In genomic region chr3:16887130-16887529, GRCh38 we compare ENCODE assay signal across 15 cellular contexts. TPM values are rescaled to one million over a fixed set of nuclear protein-coding genes. Genes with fewer than 3 reads are reported as not detected.
A peak's percentile ranks its signal among the peaks of the same experiment; 100 is the strongest.
DNase-seq lines count a peak whose midpoint lies in the region; ATAC-seq and TF ChIP-seq lines count a peak whose summit lies in the region.
"Had no signal": no experiment of that assay in that cellular context is flagged by ENCODE, and none has a peak within 500 bp of the region (broad histone marks: within the 10 kb centered on the region; RNA-seq: fewer than 3 reads in every experiment).

No MANE protein-coding gene starts in this region.

- ATAC-seq in psoas muscle (no peak), GM18505 (IDR thresholded peaks at IDR 0.05; ENCODE audit: unreplicated experiment) (no peak), HG02885 (IDR thresholded peaks at IDR 0.05; ENCODE audit: poor library complexity, unreplicated experiment) (no peak)
- ATAC-seq: A549, SK-N-SH treated with all-trans-retinoic acid at 6 μM for 48 hours had no signal

- peak overlapping the region; percentile 87 for H3K27ac ChIP-seq in KOPT-K1 (ENCODE audit: low read depth, low read length, poor library complexity, severe bottlenecking)
- peak overlapping the region; percentile 99 for H3K27ac ChIP-seq in psoas muscle
- H3K27ac ChIP-seq: A549 had no signal

- POLR2A ChIA-PET in activated CD4-positive, alpha-beta T cell treated with anti-CD3 and anti-CD28 coated beads, Interleukin-2, amount 10 ng/mL, durations not matched to agents 7 days and 5 days (lab: Charles Lee): no interaction called here

- WGBS in psoas muscle, 3 donors: 94 to 98% (median 97%) methylated on average over 1 of the region's 1 CpG

- no peak for TF ChIP-seq CTCF in psoas muscle (IDR thresholded peaks at IDR 0.05)

- H3K27me3 Mint-ChIP-seq in activated CD4-positive, alpha-beta T cell treated with anti-CD3 and anti-CD28 coated beads, Interleukin-2, amount 10 ng/mL, durations not matched to agents 7 days and 5 days: no peaks in the 10 kb centered on the region
- H3K27me3 Mint-ChIP-seq in dendritic cell treated with granulocyte-macrophage colony-stimulating factor and Interleukin-4, amounts not matched to agents 40 ng/mL and 50 ng/mL, for 4 days: no peaks in the 10 kb centered on the region

- H3K27me3 ChIP-seq in psoas muscle (ENCODE audit: insufficient read depth in 3 of 3, low read length in 2 of 3): no peaks in the 10 kb centered on the region

- H3K4me3 Mint-ChIP-seq in activated CD4-positive, alpha-beta T cell treated with anti-CD3 and anti-CD28 coated beads, Interleukin-2, amount 10 ng/mL, durations not matched to agents 7 days and 5 days: peak overlapping the region; percentile 93
- H3K4me3 Mint-ChIP-seq in dendritic cell treated with granulocyte-macrophage colony-stimulating factor and Interleukin-4, amounts not matched to agents 40 ng/mL and 50 ng/mL, for 4 days: peak overlapping the region; percentile 93

- no peaks in the 10 kb centered on the region for H3K36me3 ChIP-seq in KOPT-K1 (ENCODE audit: insufficient read depth, low read length)
- H3K36me3 ChIP-seq in psoas muscle (ENCODE audit: insufficient read depth in 1 of 2, low read depth in 1 of 2): no peaks in the 10 kb centered on the region

- H3K9me3 ChIP-seq in KOPT-K1 (ENCODE audit: insufficient read depth, low read length, poor library complexity, severe bottlenecking) (no peaks in the 10 kb centered on the region), psoas muscle (no peaks in the 10 kb centered on the region)
- H3K9me3 ChIP-seq: A549 had no signal

- CTCF ChIA-PET in activated CD4-positive, alpha-beta T cell treated with anti-CD3 and anti-CD28 coated beads, Interleukin-2, amount 10 ng/mL, durations not matched to agents 7 days and 5 days (lab: Charles Lee): interaction anchor here (3.0 kb wide), 1 partner anchor 13 kb away, joined by 16 read pairs; no protein-coding TSS in a partner anchor

- TF ChIP-seq POLR2A in GM18505 (IDR thresholded peaks at IDR 0.05; ENCODE audit: borderline replicate concordance, extremely low read depth, insufficient read depth, insufficient read length): no peak

- intact Hi-C loops in dendritic cell treated with granulocyte-macrophage colony-stimulating factor and Interleukin-4, amounts not matched to agents 40 ng/mL and 50 ng/mL, for 4 days (cut with micrococcal nuclease): loop anchor here (10.0 kb wide), 1 partner anchor 282 kb away; the partner anchor contains the start of gene DAZL
- intact Hi-C loops in psoas muscle (cut with DNase I): no loop called here

- H3K4me3 ChIP-seq in psoas muscle: peak overlapping the region; percentile 97
- H3K4me3 ChIP-seq: A549 had no signal

- DNase-seq in activated CD4-positive, alpha-beta T cell treated with anti-CD3 and anti-CD28 coated beads, Interleukin-2, amount 10 ng/mL, durations not matched to agents 7 days and 5 days: no peak
- no peak for DNase-seq in activated CD4-positive, alpha-beta T cell treated with anti-CD3 and anti-CD28 coated beads for 48 hours
- DNase-seq in psoas muscle (no peak), hippocampal formation (lab: John Stamatoyannopoulos, UW) (no peak)
- DNase-seq: aorta; hypothalamus; midbrain; NCI-H2081 treated with DMSO at 0.1 percent for 48 hours; NK-92 treated with Interleukin-12 subunit alpha and Interleukin-12 subunit beta, amount 100 ng/mL, for 24 hours had no signal

- peak overlapping the region; percentile 96 for H3K27ac Mint-ChIP-seq in activated CD4-positive, alpha-beta T cell treated with anti-CD3 and anti-CD28 coated beads, Interleukin-2, amount 10 ng/mL, durations not matched to agents 7 days and 5 days
- no peak overlapping the region for H3K27ac Mint-ChIP-seq in dendritic cell treated with granulocyte-macrophage colony-stimulating factor and Interleukin-4, amounts not matched to agents 40 ng/mL and 50 ng/mL, for 4 days

- H3K4me1 Mint-ChIP-seq in activated CD4-positive, alpha-beta T cell treated with anti-CD3 and anti-CD28 coated beads, Interleukin-2, amount 10 ng/mL, durations not matched to agents 7 days and 5 days: peaks cover 65% of the 10 kb centered on the region
- peaks cover 62% of the 10 kb centered on the region for H3K4me1 Mint-ChIP-seq in dendritic cell treated with granulocyte-macrophage colony-stimulating factor and Interleukin-4, amounts not matched to agents 40 ng/mL and 50 ng/mL, for 4 days (ENCODE audit: low read depth)

- peaks cover 80% of the 10 kb centered on the region for H3K4me1 ChIP-seq in psoas muscle

- no peaks in the 10 kb centered on the region for H3K9me3 Mint-ChIP-seq in activated CD4-positive, alpha-beta T cell treated with anti-CD3 and anti-CD28 coated beads, Interleukin-2, amount 10 ng/mL, durations not matched to agents 7 days and 5 days
- no peaks in the 10 kb centered on the region for H3K9me3 Mint-ChIP-seq in dendritic cell treated with granulocyte-macrophage colony-stimulating factor and Interleukin-4, amounts not matched to agents 40 ng/mL and 50 ng/mL, for 4 days

- H3K36me3 Mint-ChIP-seq in activated CD4-positive, alpha-beta T cell treated with anti-CD3 and anti-CD28 coated beads, Interleukin-2, amount 10 ng/mL, durations not matched to agents 7 days and 5 days (ENCODE audit: low read depth): peaks cover 24% of the 10 kb centered on the region
- H3K36me3 Mint-ChIP-seq in dendritic cell treated with granulocyte-macrophage colony-stimulating factor and Interleukin-4, amounts not matched to agents 40 ng/mL and 50 ng/mL, for 4 days (ENCODE audit: low read depth): peaks cover 16% of the 10 kb centered on the region

RNA-seq across cellular contexts. Expression of gene PLCL2, which starts 2.4 kb away (rescaled TPM):
- total RNA-seq in activated CD4-positive, alpha-beta T cell treated with anti-CD3 and anti-CD28 coated beads, Interleukin-2, amount 10 ng/mL, durations not matched to agents 7 days and 5 days: 10 to 100 TPM; 48.8 to 50.9 TPM
- 10 to 100 TPM; 16.4 to 32.7 (median 23.5) TPM for total RNA-seq in psoas muscle
- polyA plus RNA-seq in psoas muscle: 10 to 100 TPM in 2 of 3 donors, 1 to 10 TPM in 1; 4.2 to 23.2 (median 14.0) TPM
